29 cellular contexts compared by ENCODE assay signal in the genomic region with DNA sequence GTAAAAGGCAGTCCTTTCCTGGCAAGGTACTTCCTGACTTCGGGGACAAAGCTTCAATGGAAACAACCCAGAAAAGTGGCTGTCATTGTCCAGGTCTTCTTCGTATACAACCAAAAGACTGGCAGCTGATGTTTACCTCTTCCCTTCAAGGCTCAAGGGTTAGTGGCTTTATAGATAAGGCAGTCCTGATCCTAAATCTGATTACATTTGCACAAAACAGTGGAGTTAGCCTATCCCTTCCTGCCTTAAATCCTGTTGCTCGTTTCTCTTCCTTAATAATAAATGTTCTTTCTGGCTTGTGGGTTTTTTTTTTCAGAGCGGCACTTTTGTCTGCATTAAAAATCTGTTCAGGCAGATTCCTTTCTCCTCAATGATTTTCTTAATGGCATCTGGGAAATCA.
"Had no signal": no experiment of that assay in that cellular context is flagged by ENCODE, and none has a peak within 500 bp of the region (broad histone marks: within the 10 kb centered on the region; RNA-seq: fewer than 3 reads in every experiment).

No MANE protein-coding gene starts in this region.

- H3K27ac ChIP-seq: body of pancreas, foreskin keratinocyte, WERI-Rb-1 had no signal

- DNase-seq: activated B cell treated with CpG ODN at 0.5 μM for 24 hours; activated CD4-positive, alpha-beta T cell treated with anti-CD3 and anti-CD28 coated beads for 48 hours; activated CD4-positive, alpha-beta T cell treated with anti-CD3 and anti-CD28 coated beads, Interleukin-2, amount 50 U/mL, for 1 hour; activated CD4-positive, alpha-beta T cell treated with anti-CD3 and anti-CD28 coated beads, Interleukin-2, amount 50 U/mL, for 48 hours; activated CD8-positive, alpha-beta memory T cell treated with anti-CD3 and anti-CD28 coated beads for 24 hours; activated CD8-positive, alpha-beta T cell treated with anti-CD3 and anti-CD28 coated beads for 36 hours; activated effector memory CD4-positive, alpha-beta T cell treated with Interleukin-2 at 50 U/mL for 16 hours; activated gamma-delta T cell treated with Interleukin-2 at 50 U/mL for 16 hours; activated naive CD4-positive, alpha-beta T cell treated with anti-CD3 and anti-CD28 coated beads, Interleukin-2, amount 50 U/mL, for 16 hours; activated naive CD4-positive, alpha-beta T cell treated with Interleukin-2 at 50 U/mL for 16 hours; activated T-cell treated with anti-CD3 and anti-CD28 coated beads, Interleukin-2, amount 50 U/mL, for 4 hours; amniotic stem cell; aorta; body of pancreas; caudate nucleus; cortex of kidney; dermis blood vessel endothelial cell; effector CD4-positive, alpha-beta T cell; effector memory CD8-positive, alpha-beta T cell; foreskin keratinocyte; glutamatergic neuron; T-helper 1 cell; T-helper 17 cell; T1000; WERI-Rb-1 had no signal

- H3K4me3 ChIP-seq: body of pancreas, gastrocnemius medialis had no signal

- H3K4me1 ChIP-seq: body of pancreas, gastrocnemius medialis had no signal

- H3K27me3 ChIP-seq: body of pancreas, foreskin keratinocyte, gastrocnemius medialis had no signal

- H3K36me3 ChIP-seq: gastrocnemius medialis, WERI-Rb-1 had no signal

- ATAC-seq: activated CD4-positive, CD25-positive, alpha-beta regulatory T cell treated with anti-CD3 and anti-CD28 coated beads, Interleukin-2, amount 50 U/mL, for 24 hours; activated CD8-positive, alpha-beta T cell treated with anti-CD3 and anti-CD28 coated beads for 36 hours; activated T-cell treated with anti-CD3 and anti-CD28 coated beads, Interleukin-2, amount 50 U/mL, for 4 hours; activated T-helper 17 cell treated with anti-CD3 and anti-CD28 coated beads, Interleukin-2, amount 50 U/mL, for 72 hours; body of pancreas; effector memory CD8-positive, alpha-beta T cell; esophagus mucosa; foreskin keratinocyte; T-helper 17 cell had no signal

- H3K9me3 ChIP-seq: body of pancreas, gastrocnemius medialis had no signal
